13 cellular contexts compared by ENCODE assay signal in the genomic region with DNA sequence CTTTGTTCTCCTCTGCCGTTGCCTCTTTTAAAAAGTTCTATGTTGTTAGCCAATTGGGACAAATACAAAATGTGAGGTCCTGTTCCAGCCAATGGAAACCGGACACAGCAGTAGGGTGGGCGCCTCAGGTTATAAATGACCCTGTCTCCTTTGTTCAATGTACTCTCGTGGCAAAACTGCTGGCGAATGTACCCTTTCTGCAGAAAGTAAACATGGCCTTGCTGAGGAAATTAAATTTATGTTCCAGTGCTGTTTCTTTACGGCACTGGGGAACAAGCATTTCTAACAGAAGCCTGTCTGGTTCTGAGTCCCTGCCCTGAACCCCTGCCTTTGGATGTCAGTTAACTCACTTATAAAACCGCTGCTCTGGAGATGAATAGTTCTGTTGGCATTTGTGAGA.
"Had no signal": no experiment of that assay in that cellular context is flagged by ENCODE, and none has a peak within 500 bp of the region (broad histone marks: within the 10 kb centered on the region; RNA-seq: fewer than 3 reads in every experiment).

No MANE protein-coding gene starts in this region.

- H3K9me3 ChIP-seq: ascending aorta, esophagus muscularis mucosa, sigmoid colon, spleen, thyroid gland had no signal

- H3K4me1 ChIP-seq: ascending aorta had no signal

- DNase-seq: activated CD4-positive, alpha-beta T cell treated with anti-CD3 and anti-CD28 coated beads for 4 hours; activated CD8-positive, alpha-beta T cell treated with anti-CD3 and anti-CD28 coated beads, Interleukin-2, amount 10 ng/mL, durations not matched to agents 7 days and 5 days; activated effector memory CD4-positive, alpha-beta T cell treated with Interleukin-2 at 50 U/mL for 16 hours; activated naive CD4-positive, alpha-beta T cell treated with anti-CD3 and anti-CD28 coated beads, Interleukin-2, amount 50 U/mL, for 16 hours; activated T-cell treated with anti-CD3 and anti-CD28 coated beads, Interleukin-2, amount 50 U/mL, for 4 hours; cortex of kidney; effector CD4-positive, alpha-beta T cell; sigmoid colon; spleen; stimulated activated naive B cell treated with anti-CD40 and anti-IgM and Interleukin-4, amounts not matched to agents 10 μg/mL and 1 μg/mL and 100 μg/mL, for 72 hours had no signal

- H3K27ac ChIP-seq: ascending aorta, esophagus muscularis mucosa, sigmoid colon, spleen, thyroid gland had no signal

- H3K4me3 ChIP-seq: ascending aorta, esophagus muscularis mucosa, sigmoid colon, spleen, thyroid gland had no signal

- H3K27me3 ChIP-seq: ascending aorta, esophagus muscularis mucosa, sigmoid colon, spleen, thyroid gland had no signal

- H3K36me3 ChIP-seq: ascending aorta, esophagus muscularis mucosa, sigmoid colon, thyroid gland had no signal
